Comparison of ENCODE assay signal across 23 cellular contexts in genomic region chr22:39905686-39906085, GRCh38. TPM values are rescaled to one million over a fixed set of nuclear protein-coding genes. Genes with fewer than 3 reads are reported as not detected.
DNase-seq lines count a peak whose midpoint lies in the region; ATAC-seq and TF ChIP-seq lines count a peak whose summit lies in the region.
"Had no signal": no experiment of that assay in that cellular context is flagged by ENCODE, and none has a peak within 500 bp of the region (broad histone marks: within the 10 kb centered on the region; RNA-seq: fewer than 3 reads in every experiment).

No MANE protein-coding gene starts in this region.

- peaks cover 31% of the 10 kb centered on the region for H3K4me1 ChIP-seq in effector memory CD4-positive, alpha-beta T cell (ENCODE audit: control insufficient read depth, insufficient read depth, low read length, poor library complexity, severe bottlenecking)
- H3K4me1 ChIP-seq: breast epithelium had no signal

- H3K27me3 ChIP-seq in effector memory CD4-positive, alpha-beta T cell (replicated peaks; ENCODE audit: control insufficient read depth, insufficient read depth, low read length, poor library complexity, severe bottlenecking), result no peaks in the 10 kb centered on the region
- H3K27me3 ChIP-seq: BLaER1, breast epithelium had no signal

- no peaks in the 10 kb centered on the region for H3K27me3 Mint-ChIP-seq in activated CD8-positive, alpha-beta memory T cell treated with anti-CD3 and anti-CD28 coated beads, Interleukin-2, amount 10 ng/mL, durations not matched to agents 7 days and 5 days
- H3K27me3 Mint-ChIP-seq in T-helper 2 cell treated with Interferon-gamma antibody and Interleukin-4, amounts not matched to agents 5 μg/mL and 100 μg/mL, for 36 hours (ENCODE audit: low read depth), result no peaks in the 10 kb centered on the region
- no peaks in the 10 kb centered on the region for H3K27me3 Mint-ChIP-seq in stimulated activated naive CD8-positive, alpha-beta T cell treated with anti-CD3 and anti-CD28 coated beads, Interleukin-15, Interleukin-2, amounts not matched to agents 100 ng/mL and 50 ng/mL, for 24 hours
- peaks cover 4% of the 10 kb centered on the region for H3K27me3 Mint-ChIP-seq in nephron progenitor cell (ENCODE audit: low read depth, poor library complexity)

- H3K9me3 ChIP-seq in effector memory CD4-positive, alpha-beta T cell (ENCODE audit: control insufficient read depth, low read length), result no peaks in the 10 kb centered on the region
- H3K9me3 ChIP-seq: BLaER1, breast epithelium had no signal

- TF ChIP-seq CTCF in omental fat pad (IDR thresholded peaks at IDR 0.05) (no peak), nephron progenitor cell (IDR thresholded peaks at IDR 0.05) (no peak)

- peaks cover 33% of the 10 kb centered on the region for H3K4me1 Mint-ChIP-seq in activated CD8-positive, alpha-beta memory T cell treated with anti-CD3 and anti-CD28 coated beads, Interleukin-2, amount 10 ng/mL, durations not matched to agents 7 days and 5 days
- H3K4me1 Mint-ChIP-seq in T-helper 2 cell treated with Interferon-gamma antibody and Interleukin-4, amounts not matched to agents 5 μg/mL and 100 μg/mL, for 36 hours (ENCODE audit: low read depth), result peaks cover 53% of the 10 kb centered on the region
- peaks cover 69% of the 10 kb centered on the region for H3K4me1 Mint-ChIP-seq in stimulated activated naive CD8-positive, alpha-beta T cell treated with anti-CD3 and anti-CD28 coated beads, Interleukin-15, Interleukin-2, amounts not matched to agents 100 ng/mL and 50 ng/mL, for 24 hours (ENCODE audit: low read depth)
- H3K4me1 Mint-ChIP-seq in nephron progenitor cell, result peaks cover 19% of the 10 kb centered on the region
- H3K4me1 Mint-ChIP-seq: nephron had no signal

- peak overlapping the region; percentile 91 for H3K27ac Mint-ChIP-seq in activated CD8-positive, alpha-beta memory T cell treated with anti-CD3 and anti-CD28 coated beads, Interleukin-2, amount 10 ng/mL, durations not matched to agents 7 days and 5 days
- H3K27ac Mint-ChIP-seq in T-helper 2 cell treated with Interferon-gamma antibody and Interleukin-4, amounts not matched to agents 5 μg/mL and 100 μg/mL, for 36 hours, result peak overlapping the region; percentile 84
- peak overlapping the region; percentile 98 for H3K27ac Mint-ChIP-seq in stimulated activated naive CD8-positive, alpha-beta T cell treated with anti-CD3 and anti-CD28 coated beads, Interleukin-15, Interleukin-2, amounts not matched to agents 100 ng/mL and 50 ng/mL, for 24 hours
- H3K27ac Mint-ChIP-seq in nephron progenitor cell, result no peak overlapping the region
- H3K27ac Mint-ChIP-seq: nephron, progenitor cell of endocrine pancreas had no signal

- H3K9me3 Mint-ChIP-seq in activated CD8-positive, alpha-beta memory T cell treated with anti-CD3 and anti-CD28 coated beads, Interleukin-2, amount 10 ng/mL, durations not matched to agents 7 days and 5 days (ENCODE audit: low read depth), result no peaks in the 10 kb centered on the region
- H3K9me3 Mint-ChIP-seq in T-helper 2 cell treated with Interferon-gamma antibody and Interleukin-4, amounts not matched to agents 5 μg/mL and 100 μg/mL, for 36 hours, result peaks cover 4% of the 10 kb centered on the region
- peaks cover 3% of the 10 kb centered on the region for H3K9me3 Mint-ChIP-seq in stimulated activated naive CD8-positive, alpha-beta T cell treated with anti-CD3 and anti-CD28 coated beads, Interleukin-15, Interleukin-2, amounts not matched to agents 100 ng/mL and 50 ng/mL, for 24 hours
- H3K9me3 Mint-ChIP-seq in nephron progenitor cell, result no peaks in the 10 kb centered on the region
- H3K9me3 Mint-ChIP-seq: nephron had no signal

- ATAC-seq in activated CD8-positive, alpha-beta memory T cell treated with anti-CD3 and anti-CD28 coated beads, Interleukin-2, amount 10 ng/mL, durations not matched to agents 7 days and 5 days, result no peak
- ATAC-seq in omental fat pad (ENCODE audit: low FRiP score), result no peak
- no peak for ATAC-seq in HG03521 (IDR thresholded peaks at IDR 0.05; ENCODE audit: unreplicated experiment)

- DNase-seq in activated CD8-positive, alpha-beta memory T cell treated with anti-CD3 and anti-CD28 coated beads, Interleukin-2, amount 10 ng/mL, durations not matched to agents 7 days and 5 days, result no peak
- DNase-seq in activated CD8-positive, alpha-beta memory T cell treated with anti-CD3 and anti-CD28 coated beads, Interleukin-2, amount 50 U/mL, for 4 hours, result no peak
- DNase-seq in T-helper 2 cell treated with Interferon-gamma antibody and Interleukin-4, amounts not matched to agents 5 μg/mL and 100 μg/mL, for 36 hours (ENCODE audit: low spot score), result no peak
- DNase-seq in effector memory CD4-positive, alpha-beta T cell, result no peak
- no peak for DNase-seq in omental fat pad (ENCODE audit: low spot score)
- DNase-seq in nephron progenitor cell, result no peak
- DNase-seq: foreskin fibroblast, kidney, mammary epithelial cell, NCI-H1105 treated with DMSO at 0.1 percent for 48 hours, NCI-H774, OCI-M1, SHP77 treated with DMSO at 0.1 percent for 48 hours, WERI-Rb-1 had no signal

- CTCF ChIA-PET in activated CD8-positive, alpha-beta memory T cell treated with anti-CD3 and anti-CD28 coated beads, Interleukin-2, amount 10 ng/mL, durations not matched to agents 7 days and 5 days (lab: Charles Lee), result interaction anchor here (0.9 to 12.2 kb wide), 8 partner anchors 10 to 587 kb away, joined by 3 to 171 read pairs (median 6); no protein-coding TSS in a partner anchor

- H3K4me3 ChIP-seq in effector memory CD4-positive, alpha-beta T cell (ENCODE audit: insufficient read depth, low read depth, low read length, poor library complexity, severe bottlenecking), result peak overlapping the region; percentile 65
- H3K4me3 ChIP-seq: BLaER1, breast epithelium had no signal

- peaks cover 72% of the 10 kb centered on the region for H3K36me3 Mint-ChIP-seq in activated CD8-positive, alpha-beta memory T cell treated with anti-CD3 and anti-CD28 coated beads, Interleukin-2, amount 10 ng/mL, durations not matched to agents 7 days and 5 days
- H3K36me3 Mint-ChIP-seq in T-helper 2 cell treated with Interferon-gamma antibody and Interleukin-4, amounts not matched to agents 5 μg/mL and 100 μg/mL, for 36 hours (ENCODE audit: low read depth), result peaks cover 61% of the 10 kb centered on the region
- peaks cover 25% of the 10 kb centered on the region for H3K36me3 Mint-ChIP-seq in stimulated activated naive CD8-positive, alpha-beta T cell treated with anti-CD3 and anti-CD28 coated beads, Interleukin-15, Interleukin-2, amounts not matched to agents 100 ng/mL and 50 ng/mL, for 24 hours (ENCODE audit: low read depth)
- H3K36me3 Mint-ChIP-seq in nephron progenitor cell (ENCODE audit: low read depth), result no peaks in the 10 kb centered on the region

- H3K36me3 ChIP-seq in effector memory CD4-positive, alpha-beta T cell (ENCODE audit: control insufficient read depth, insufficient read depth, low read length), result no peaks in the 10 kb centered on the region
- H3K36me3 ChIP-seq: BLaER1, breast epithelium, WERI-Rb-1 had no signal

- peak overlapping the region; percentile 81 for H3K27ac ChIP-seq in effector memory CD4-positive, alpha-beta T cell (ENCODE audit: insufficient read depth, low read length, poor library complexity, severe bottlenecking)
- H3K27ac ChIP-seq: BLaER1, breast epithelium, WERI-Rb-1 had no signal

- peak overlapping the region; percentile 90 for H3K4me3 Mint-ChIP-seq in activated CD8-positive, alpha-beta memory T cell treated with anti-CD3 and anti-CD28 coated beads, Interleukin-2, amount 10 ng/mL, durations not matched to agents 7 days and 5 days
- peak overlapping the region; percentile 98 for H3K4me3 Mint-ChIP-seq in T-helper 2 cell treated with Interferon-gamma antibody and Interleukin-4, amounts not matched to agents 5 μg/mL and 100 μg/mL, for 36 hours
- peak overlapping the region; percentile 90 for H3K4me3 Mint-ChIP-seq in stimulated activated naive CD8-positive, alpha-beta T cell treated with anti-CD3 and anti-CD28 coated beads, Interleukin-15, Interleukin-2, amounts not matched to agents 100 ng/mL and 50 ng/mL, for 24 hours
- no peak overlapping the region for H3K4me3 Mint-ChIP-seq in nephron progenitor cell
- H3K4me3 Mint-ChIP-seq: nephron had no signal

RNA-seq across cellular contexts. Expression of gene GRAP2, which starts 4.8 kb away (rescaled TPM):
- 100 to 1,000 TPM; 183 to 257 TPM for total RNA-seq in activated CD8-positive, alpha-beta memory T cell treated with anti-CD3 and anti-CD28 coated beads, Interleukin-2, amount 10 ng/mL, durations not matched to agents 7 days and 5 days
- 1 to 10 TPM; 1.0 to 9.5 (median 3.7) TPM for total RNA-seq in omental fat pad
- total RNA-seq: A673, LHCN-M2 had no signal

RNA-seq across cellular contexts. Expression of gene ENTHD1, which starts 12.1 kb away (rescaled TPM):
- under 1 TPM; 0.21 to 0.41 TPM for total RNA-seq in activated CD8-positive, alpha-beta memory T cell treated with anti-CD3 and anti-CD28 coated beads, Interleukin-2, amount 10 ng/mL, durations not matched to agents 7 days and 5 days
- not detected for total RNA-seq in omental fat pad
- total RNA-seq: A673, breast epithelium, kidney, LHCN-M2, mammary epithelial cell, progenitor cell of endocrine pancreas had no signal

RNA-seq across cellular contexts. Expression of gene TMA7B, which starts 54.5 kb away (rescaled TPM):
- total RNA-seq in activated CD8-positive, alpha-beta memory T cell treated with anti-CD3 and anti-CD28 coated beads, Interleukin-2, amount 10 ng/mL, durations not matched to agents 7 days and 5 days, result 10 to 100 TPM in 1 of 2 experiments, 1 to 10 TPM in 1; 5.1 to 11.0 TPM
- total RNA-seq in omental fat pad, result not detected
- total RNA-seq: A673, LHCN-M2, mammary epithelial cell, progenitor cell of endocrine pancreas, subcutaneous adipose tissue had no signal

Comparison
In these comparisons a context has a peak if more than half of its experiments do, and no peak if none do; other contexts are left out.
1. RNA of gene GRAP2, which starts 4.8 kb away (total RNA-seq): 183 to 257 TPM in activated CD8-positive, alpha-beta memory T cell treated with anti-CD3 and anti-CD28 coated beads, Interleukin-2, amount 10 ng/mL, durations not matched to agents 7 days and 5 days; 1.0 to 9.5 TPM in omental fat pad; every median in the first group is over 10 times any median in the second.
2. RNA of gene TMA7B, which starts 54.5 kb away (total RNA-seq): 5.1 to 11.0 TPM in activated CD8-positive, alpha-beta memory T cell treated with anti-CD3 and anti-CD28 coated beads, Interleukin-2, amount 10 ng/mL, durations not matched to agents 7 days and 5 days; not detected in omental fat pad; every median in the first group is over 4 times any median in the second.